ENCODE assay signal across 1 cellular context in genomic region chr17:80694085-80694991, GRCh38.
TF ChIP-seq lines count a peak whose summit lies in the region.

No MANE protein-coding gene starts in this region.

TF ChIP-seq in A549, 52 proteins besides CTCF, POLR2A, EP300 and RAD21 (continued from another document):
- TF ChIP-seq REST (IDR thresholded peaks at IDR 0.05) (no peak), USF2 (IDR thresholded peaks at IDR 0.05) (no peak)
